In genomic region chr17:42276609-42277341, GRCh38 we compare ENCODE assay signal across 1 cellular context.
TF ChIP-seq lines count a peak whose summit lies in the region.

No MANE protein-coding gene starts in this region.

TF ChIP-seq in HepG2, 621 proteins besides CTCF, POLR2A, EP300 and RAD21 (continued from another document and continues in another):
- no peak for TF ChIP-seq ZNF569 (CRISPR knock-in tag; IDR thresholded peaks at IDR 0.05; ENCODE audit: borderline replicate concordance)
- TF ChIP-seq SMAD1 (CRISPR knock-in tag; IDR thresholded peaks at IDR 0.05; ENCODE audit: borderline replicate concordance, low read depth), result no peak; the same call in 1 of the 2 replicates
- no peak for TF ChIP-seq ELF4 (CRISPR knock-in tag; IDR thresholded peaks at IDR 0.05; ENCODE audit: borderline replicate concordance)
- TF ChIP-seq ZNF318 (CRISPR knock-in tag; IDR thresholded peaks at IDR 0.05), result no peak
- TF ChIP-seq ZNF484 (CRISPR knock-in tag; IDR thresholded peaks at IDR 0.05; ENCODE audit: borderline replicate concordance, low read depth), result no peak
- peak; percentile 75; the same call in 1 of the 2 replicates for TF ChIP-seq ZFP37 (CRISPR knock-in tag; IDR thresholded peaks at IDR 0.05; ENCODE audit: borderline replicate concordance)
- no peak for TF ChIP-seq HMGA1 (CRISPR knock-in tag; conservative IDR thresholded peaks at IDR 0.05)
- no peak for TF ChIP-seq PCBP2 (optimal IDR thresholded peaks at IDR 0.05; ENCODE audit: low read depth, low read length, poor library complexity, severe bottlenecking)
- no peak for TF ChIP-seq FOXM1 (CRISPR knock-in tag; IDR thresholded peaks at IDR 0.05)
- TF ChIP-seq, protein P1, sequence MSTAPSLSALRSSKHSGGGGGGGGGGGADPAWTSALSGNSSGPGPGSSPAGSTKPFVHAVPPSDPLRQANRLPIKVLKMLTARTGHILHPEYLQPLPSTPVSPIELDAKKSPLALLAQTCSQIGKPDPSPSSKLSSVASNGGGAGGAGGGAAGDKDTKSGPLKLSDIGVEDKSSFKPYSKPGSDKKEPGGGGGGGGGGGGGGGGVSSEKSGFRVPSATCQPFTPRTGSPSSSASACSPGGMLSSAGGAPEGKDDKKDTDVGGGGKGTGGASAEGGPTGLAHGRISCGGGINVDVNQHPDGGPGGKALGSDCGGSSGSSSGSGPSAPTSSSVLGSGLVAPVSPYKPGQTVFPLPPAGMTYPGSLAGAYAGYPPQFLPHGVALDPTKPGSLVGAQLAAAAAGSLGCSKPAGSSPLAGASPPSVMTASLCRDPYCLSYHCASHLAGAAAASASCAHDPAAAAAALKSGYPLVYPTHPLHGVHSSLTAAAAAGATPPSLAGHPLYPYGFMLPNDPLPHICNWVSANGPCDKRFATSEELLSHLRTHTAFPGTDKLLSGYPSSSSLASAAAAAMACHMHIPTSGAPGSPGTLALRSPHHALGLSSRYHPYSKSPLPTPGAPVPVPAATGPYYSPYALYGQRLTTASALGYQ (CRISPR knock-in tag; IDR thresholded peaks at IDR 0.05), result peak; percentile 94
- peak; percentile 76; the same call in 1 of the 2 replicates for TF ChIP-seq ZNF639 (CRISPR knock-in tag; conservative IDR thresholded peaks at IDR 0.05)
- 0 out of 2 replicates have a peak, but pooled peaks have one; percentile 8 for TF ChIP-seq ATF3 (CRISPR knock-in tag; IDR thresholded peaks at IDR 0.05)
- no peak; the same call in 1 of the 2 replicates for TF ChIP-seq GATA4 (IDR thresholded peaks at IDR 0.05; ENCODE audit: borderline replicate concordance, low read depth)
- TF ChIP-seq ATAD3A (CRISPR knock-in tag; IDR thresholded peaks at IDR 0.05), result peak; percentile 26; the same call in 1 of the 2 replicates
- peak; percentile 51 for TF ChIP-seq ZNF143 (CRISPR knock-in tag; IDR thresholded peaks at IDR 0.05)
- TF ChIP-seq, protein P2, sequence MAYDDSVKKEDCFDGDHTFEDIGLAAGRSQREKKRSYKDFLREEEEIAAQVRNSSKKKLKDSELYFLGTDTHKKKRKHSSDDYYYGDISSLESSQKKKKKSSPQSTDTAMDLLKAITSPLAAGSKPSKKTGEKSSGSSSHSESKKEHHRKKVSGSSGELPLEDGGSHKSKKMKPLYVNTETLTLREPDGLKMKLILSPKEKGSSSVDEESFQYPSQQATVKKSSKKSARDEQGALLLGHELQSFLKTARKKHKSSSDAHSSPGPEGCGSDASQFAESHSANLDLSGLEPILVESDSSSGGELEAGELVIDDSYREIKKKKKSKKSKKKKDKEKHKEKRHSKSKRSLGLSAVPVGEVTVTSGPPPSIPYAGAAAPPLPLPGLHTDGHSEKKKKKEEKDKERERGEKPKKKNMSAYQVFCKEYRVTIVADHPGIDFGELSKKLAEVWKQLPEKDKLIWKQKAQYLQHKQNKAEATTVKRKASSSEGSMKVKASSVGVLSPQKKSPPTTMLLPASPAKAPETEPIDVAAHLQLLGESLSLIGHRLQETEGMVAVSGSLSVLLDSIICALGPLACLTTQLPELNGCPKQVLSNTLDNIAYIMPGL (CRISPR knock-in tag; IDR thresholded peaks at IDR 0.05; ENCODE audit: borderline replicate concordance in 1 of 2, low read depth in 1 of 2), result peak; percentile 73 to 93; a peak in 3 of 4 replicates
- TF ChIP-seq MATR3 (CRISPR knock-in tag; IDR thresholded peaks at IDR 0.05), result no peak
- TF ChIP-seq MLXIP (CRISPR knock-in tag; IDR thresholded peaks at IDR 0.05; ENCODE audit: borderline replicate concordance), result peak; percentile 69
- peak; percentile 89 for TF ChIP-seq SALL2 (CRISPR knock-in tag; IDR thresholded peaks at IDR 0.05)
- TF ChIP-seq CEBPB (IDR thresholded peaks at IDR 0.05; ENCODE audit: borderline replicate concordance, low read depth, low read length), result no peak
- TF ChIP-seq POGZ (CRISPR knock-in tag; IDR thresholded peaks at IDR 0.05), result peak; percentile 65
- TF ChIP-seq, protein P3, sequence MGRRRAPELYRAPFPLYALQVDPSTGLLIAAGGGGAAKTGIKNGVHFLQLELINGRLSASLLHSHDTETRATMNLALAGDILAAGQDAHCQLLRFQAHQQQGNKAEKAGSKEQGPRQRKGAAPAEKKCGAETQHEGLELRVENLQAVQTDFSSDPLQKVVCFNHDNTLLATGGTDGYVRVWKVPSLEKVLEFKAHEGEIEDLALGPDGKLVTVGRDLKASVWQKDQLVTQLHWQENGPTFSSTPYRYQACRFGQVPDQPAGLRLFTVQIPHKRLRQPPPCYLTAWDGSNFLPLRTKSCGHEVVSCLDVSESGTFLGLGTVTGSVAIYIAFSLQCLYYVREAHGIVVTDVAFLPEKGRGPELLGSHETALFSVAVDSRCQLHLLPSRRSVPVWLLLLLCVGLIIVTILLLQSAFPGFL (CRISPR knock-in tag; IDR thresholded peaks at IDR 0.05), result peak; percentile 69; the same call in 1 of the 2 replicates
- TF ChIP-seq THAP9 (CRISPR knock-in tag; IDR thresholded peaks at IDR 0.05; ENCODE audit: borderline replicate concordance), result peak; percentile 73; the same call in 1 of the 2 replicates
- TF ChIP-seq CENPT (CRISPR knock-in tag; IDR thresholded peaks at IDR 0.05; ENCODE audit: low read depth), result no peak
- TF ChIP-seq DDIT3 (CRISPR knock-in tag; IDR thresholded peaks at IDR 0.05), result 0 out of 2 replicates have a peak, but pooled peaks have one; percentile 55
- TF ChIP-seq FOXO1 (CRISPR knock-in tag; IDR thresholded peaks at IDR 0.05), result peak; percentile 67; the same call in 1 of the 2 replicates
- TF ChIP-seq, protein P4, sequence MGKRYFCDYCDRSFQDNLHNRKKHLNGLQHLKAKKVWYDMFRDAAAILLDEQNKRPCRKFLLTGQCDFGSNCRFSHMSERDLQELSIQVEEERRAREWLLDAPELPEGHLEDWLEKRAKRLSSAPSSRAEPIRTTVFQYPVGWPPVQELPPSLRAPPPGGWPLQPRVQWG (CRISPR knock-in tag; IDR thresholded peaks at IDR 0.05; ENCODE audit: borderline replicate concordance, low read depth), result no peak
- no peak for TF ChIP-seq ADNP (CRISPR knock-in tag; IDR thresholded peaks at IDR 0.05)
- no peak; the same call in 1 of the 2 replicates for TF ChIP-seq SRY (CRISPR knock-in tag; IDR thresholded peaks at IDR 0.05)
- peak; percentile 74 for TF ChIP-seq HDAC2 (CRISPR knock-in tag; IDR thresholded peaks at IDR 0.05)
- peak; percentile 88; the same call in 1 of the 2 replicates for TF ChIP-seq ZNF709 (CRISPR knock-in tag; IDR thresholded peaks at IDR 0.05)
